ENCODE assay signal across 8 cellular contexts in the genomic region with DNA sequence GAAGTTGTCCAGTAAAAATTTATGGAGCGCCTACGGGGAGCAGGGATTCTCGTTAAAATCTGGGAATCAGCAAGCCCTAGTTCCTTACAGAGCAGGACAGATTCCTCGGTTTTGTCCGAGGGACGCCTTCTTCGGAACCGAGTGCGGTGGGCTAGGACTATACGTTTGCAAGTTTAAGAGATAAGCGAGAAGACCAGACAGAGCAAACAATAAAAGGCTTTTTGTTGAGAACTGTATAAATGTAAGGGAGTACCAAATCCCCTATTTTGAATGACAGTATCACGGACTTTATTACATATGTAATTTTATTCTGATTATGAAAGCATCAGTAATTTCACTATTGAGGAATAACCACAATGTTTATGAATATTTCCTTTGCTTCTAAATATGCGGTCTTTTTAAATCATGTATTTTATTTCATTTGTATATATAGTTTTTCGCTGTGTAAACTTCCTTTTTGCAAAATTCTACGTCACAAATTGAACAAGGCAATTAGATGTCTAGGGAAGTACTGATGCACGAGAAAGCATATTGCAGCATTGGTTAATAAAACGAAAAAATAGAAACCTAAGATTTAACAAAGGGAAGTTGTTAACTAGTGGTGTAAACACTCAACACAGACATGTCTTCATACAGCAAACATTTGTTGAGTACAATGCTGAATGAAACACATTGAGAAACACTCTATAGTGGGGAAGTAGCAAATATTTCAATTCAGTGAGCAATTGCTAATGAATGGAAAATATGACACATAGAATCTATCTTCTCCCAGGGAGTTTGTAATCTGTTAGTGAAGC. TPM values are rescaled to one million over a fixed set of nuclear protein-coding genes. Genes with fewer than 3 reads are reported as not detected.
DNase-seq lines count a peak whose midpoint lies in the region; ATAC-seq and TF ChIP-seq lines count a peak whose summit lies in the region.

No MANE protein-coding gene starts in this region.

- peaks cover 34% of the 10 kb centered on the region for H3K4me1 ChIP-seq in DND-41 (ENCODE audit: insufficient read depth, low read length)

- H3K4me3 Mint-ChIP-seq in immature natural killer cell: peak overlapping the region; percentile 86 to 91 (median 89)
- peak overlapping the region; percentile 84 to 92 for H3K4me3 Mint-ChIP-seq in stimulated activated naive CD8-positive, alpha-beta T cell treated with anti-CD3 and anti-CD28 coated beads, Interleukin-15, amount 100 ng/mL, for 72 hours

- ATAC-seq in DND-41 (ENCODE audit: insufficient read depth, low read depth) (no peak), GM18505 (IDR thresholded peaks at IDR 0.05; ENCODE audit: unreplicated experiment) (no peak), HG03196 (IDR thresholded peaks at IDR 0.05; ENCODE audit: unreplicated experiment) (no peak), HG02759 (IDR thresholded peaks at IDR 0.05; ENCODE audit: unreplicated experiment) (no peak)
- no peak for ATAC-seq in stimulated activated naive CD8-positive, alpha-beta T cell treated with anti-CD3 and anti-CD28 coated beads, Interleukin-15, amount 100 ng/mL, for 72 hours

- no peak for TF ChIP-seq CTCF in DND-41 (IDR thresholded peaks at IDR 0.05; ENCODE audit: borderline replicate concordance, extremely low read depth, low read length, poor library complexity, severe bottlenecking)

- DNase-seq in DND-41 (no peak), LHCN-M2 (ENCODE audit: low read depth) (peak; percentile 59), amniotic epithelial cell (ENCODE audit: low read depth) (peak; percentile 88), immature natural killer cell (no peak)
- no peak for DNase-seq in stimulated activated naive CD8-positive, alpha-beta T cell treated with anti-CD3 and anti-CD28 coated beads, Interleukin-15, amount 100 ng/mL, for 72 hours

- peaks cover 0 to 12% (median 9%) of the 10 kb centered on the region in 3 donors for H3K27me3 Mint-ChIP-seq in immature natural killer cell (ENCODE audit: low read depth in 3 of 3)
- H3K27me3 Mint-ChIP-seq in stimulated activated naive CD8-positive, alpha-beta T cell treated with anti-CD3 and anti-CD28 coated beads, Interleukin-15, amount 100 ng/mL, for 72 hours: no peaks in the 10 kb centered on the region

- H3K4me3 ChIP-seq in DND-41 (ENCODE audit: low read depth in 1 of 2, low read length in 2 of 2): peak overlapping the region; percentile 74 to 85; a peak in 3 of 4 replicates

- H3K4me1 Mint-ChIP-seq in immature natural killer cell: peaks cover 29 to 38% of the 10 kb centered on the region in 2 donors
- peaks cover 58% of the 10 kb centered on the region for H3K4me1 Mint-ChIP-seq in stimulated activated naive CD8-positive, alpha-beta T cell treated with anti-CD3 and anti-CD28 coated beads, Interleukin-15, amount 100 ng/mL, for 72 hours

- peak overlapping the region; percentile 94 for H3K9ac ChIP-seq in DND-41 (ENCODE audit: low read depth, low read length)

- H4K20me1 ChIP-seq in DND-41 (ENCODE audit: insufficient read depth, low read length): peaks cover 24% of the 10 kb centered on the region

- H3K27ac Mint-ChIP-seq in immature natural killer cell: peak overlapping the region; percentile 83 to 93 (median 91)
- peak overlapping the region; percentile 89 to 96 for H3K27ac Mint-ChIP-seq in stimulated activated naive CD8-positive, alpha-beta T cell treated with anti-CD3 and anti-CD28 coated beads, Interleukin-15, amount 100 ng/mL, for 72 hours

- no peak for TF ChIP-seq POLR2A in GM18505 (IDR thresholded peaks at IDR 0.05; ENCODE audit: borderline replicate concordance, extremely low read depth, insufficient read depth, insufficient read length)

- H3K27me3 ChIP-seq in DND-41 (ENCODE audit: insufficient read depth, low read length, poor library complexity): no peaks in the 10 kb centered on the region

- H3K36me3 ChIP-seq in DND-41 (ENCODE audit: insufficient read depth, low read length): peaks cover 9% of the 10 kb centered on the region; the same call in 1 of the 2 replicates

- peak overlapping the region; percentile 91 for H3K27ac ChIP-seq in DND-41 (ENCODE audit: low read length)

- H3K79me2 ChIP-seq in DND-41 (ENCODE audit: insufficient read depth, low read length): peaks cover 50% of the 10 kb centered on the region

- H2AFZ ChIP-seq in DND-41 (ENCODE audit: low read depth, low read length): peak overlapping the region; percentile 60

- H3K9me3 Mint-ChIP-seq in immature natural killer cell: no peaks in the 10 kb centered on the region
- H3K9me3 Mint-ChIP-seq in stimulated activated naive CD8-positive, alpha-beta T cell treated with anti-CD3 and anti-CD28 coated beads, Interleukin-15, amount 100 ng/mL, for 72 hours: no peaks in the 10 kb centered on the region

- no peaks in the 10 kb centered on the region for H3K36me3 Mint-ChIP-seq in immature natural killer cell

- H3K9me3 ChIP-seq in DND-41 (ENCODE audit: insufficient read depth, low read length, severe bottlenecking): no peaks in the 10 kb centered on the region

- H3K4me2 ChIP-seq in DND-41 (ENCODE audit: insufficient read depth, low read length): peak overlapping the region; percentile 76

RNA-seq across cellular contexts. Expression of a gene that starts 1.2 kb away (rescaled TPM):
- 186 and 510 TPM in 2 replicates for total RNA-seq in LHCN-M2 (2014; rRNA removed)
- 37.9 TPM for polyA plus RNA-seq in LHCN-M2 (2012)
- polyA plus RNA-seq in immature natural killer cell: 10 to 100 TPM; 59.5 to 96.9 (median 83.2) TPM

Comparison
In these comparisons a context has a peak if more than half of its experiments do, and no peak if none do; other contexts are left out.
1. DNase-seq: peak in LHCN-M2 (single experiment) and amniotic epithelial cell (single experiment); none in DND-41 (single experiment), immature natural killer cell (0 of 3) and stimulated activated naive CD8-positive, alpha-beta T cell treated with anti-CD3 and anti-CD28 coated beads, Interleukin-15, amount 100 ng/mL, for 72 hours (0 of 2).